Comparison of ENCODE assay signal across 8 cellular contexts in the genomic region with DNA sequence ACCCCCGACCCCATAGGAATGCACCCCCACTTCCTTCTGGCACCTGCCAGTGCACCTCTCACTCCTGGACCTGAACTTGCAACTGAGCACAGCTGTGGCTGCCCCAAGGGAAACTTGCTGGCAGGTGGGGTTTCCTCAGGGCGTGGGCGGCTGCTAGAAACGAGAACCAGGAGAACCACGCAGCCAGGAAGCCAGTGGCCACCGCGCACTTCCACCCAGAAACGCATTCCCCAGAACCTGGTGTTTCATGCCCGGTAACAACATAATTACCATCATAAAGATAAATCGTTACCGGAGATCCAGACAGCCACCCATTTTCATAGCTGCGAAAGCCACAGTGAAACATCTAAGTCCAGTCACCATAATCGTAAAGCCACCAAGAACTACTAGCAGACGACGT.
DNase-seq lines count a peak whose midpoint lies in the region; ATAC-seq and TF ChIP-seq lines count a peak whose summit lies in the region.

No MANE protein-coding gene starts in this region.

- no peaks in the 10 kb centered on the region for H3K4me1 ChIP-seq in Caco-2

- ATAC-seq in HG02642 (IDR thresholded peaks at IDR 0.05; ENCODE audit: poor library complexity, unreplicated experiment), result peak; percentile 58
- peak; percentile 70 for ATAC-seq in activated CD8-positive, alpha-beta T cell treated with anti-CD3 and anti-CD28 coated beads for 36 hours
- peak; percentile 56 to 74 for ATAC-seq in natural killer cell treated with Interleukin-12 subunit alpha and Interleukin-12 subunit beta and Interleukin-15 and Interleukin-18, amount 100 ng/mL, for 72 hours

- DNase-seq in GDM1 (lab: John Stamatoyannopoulos, UW) (peak; percentile 52), MV-4-11 (lab: John Stamatoyannopoulos, UW) (no peak), kidney tubule cell (ENCODE audit: low spot score) (no peak), iPS-NIHi11 (ENCODE audit: low spot score) (no peak), Caco-2 (no peak)
- peak; percentile 82 for DNase-seq in activated CD8-positive, alpha-beta T cell treated with anti-CD3 and anti-CD28 coated beads for 36 hours
- DNase-seq in natural killer cell treated with Interleukin-12 subunit alpha and Interleukin-12 subunit beta and Interleukin-15 and Interleukin-18, amount 100 ng/mL, for 72 hours (ENCODE audit: low spot score), result peak; percentile 75

- POLR2A ChIA-PET in activated CD8-positive, alpha-beta T cell treated with anti-CD3 and anti-CD28 coated beads for 36 hours (lab: Charles Lee), result interaction anchor here (0.9 to 2.0 kb wide), 4 partner anchors 9 to 27 kb away, joined by 3 to 14 read pairs (median 5); no protein-coding TSS in a partner anchor
- POLR2A ChIA-PET in Caco-2 (lab: Charles Lee), result no interaction called here

- H3K36me3 ChIP-seq in Caco-2 (ENCODE audit: control insufficient read depth, insufficient read depth, low read length), result no peaks in the 10 kb centered on the region

- no peaks in the 10 kb centered on the region for H3K9me3 Mint-ChIP-seq in activated CD8-positive, alpha-beta T cell treated with anti-CD3 and anti-CD28 coated beads for 36 hours
- no peaks in the 10 kb centered on the region for H3K9me3 Mint-ChIP-seq in natural killer cell treated with Interleukin-12 subunit alpha and Interleukin-12 subunit beta and Interleukin-15 and Interleukin-18, amount 100 ng/mL, for 72 hours
- peaks cover 13% of the 10 kb centered on the region for H3K9me3 Mint-ChIP-seq in Caco-2 (ENCODE audit: unreplicated experiment)

- BruUV-seq in Caco-2 (replicated peaks; lab: Mats Ljungman, UMichigan), result no TSS peak

- H3K4me1 Mint-ChIP-seq in activated CD8-positive, alpha-beta T cell treated with anti-CD3 and anti-CD28 coated beads for 36 hours (ENCODE audit: low read depth), result peaks cover 55% of the 10 kb centered on the region
- peaks cover 47 to 60% of the 10 kb centered on the region in 2 donors for H3K4me1 Mint-ChIP-seq in natural killer cell treated with Interleukin-12 subunit alpha and Interleukin-12 subunit beta and Interleukin-15 and Interleukin-18, amount 100 ng/mL, for 72 hours (ENCODE audit: low read depth in 2 of 2)
- H3K4me1 Mint-ChIP-seq in Caco-2 (ENCODE audit: low read depth, unreplicated experiment), result no peaks in the 10 kb centered on the region

- peaks cover 7% of the 10 kb centered on the region for H3K36me3 Mint-ChIP-seq in activated CD8-positive, alpha-beta T cell treated with anti-CD3 and anti-CD28 coated beads for 36 hours (ENCODE audit: low read depth)
- H3K36me3 Mint-ChIP-seq in natural killer cell treated with Interleukin-12 subunit alpha and Interleukin-12 subunit beta and Interleukin-15 and Interleukin-18, amount 100 ng/mL, for 72 hours, result no peaks in the 10 kb centered on the region
- H3K36me3 Mint-ChIP-seq in Caco-2 (ENCODE audit: insufficient read depth, unreplicated experiment), result no peaks in the 10 kb centered on the region

- no peaks in the 10 kb centered on the region for H3K9me3 ChIP-seq in Caco-2

- no peak overlapping the region for H3K4me3 ChIP-seq in Caco-2 (ENCODE audit: low read depth, low read length)

- no peaks in the 10 kb centered on the region for H3K27me3 ChIP-seq in Caco-2 (replicated peaks; ENCODE audit: control insufficient read depth, insufficient read depth, low read length)

- no peaks in the 10 kb centered on the region for H3K27me3 Mint-ChIP-seq in activated CD8-positive, alpha-beta T cell treated with anti-CD3 and anti-CD28 coated beads for 36 hours
- H3K27me3 Mint-ChIP-seq in natural killer cell treated with Interleukin-12 subunit alpha and Interleukin-12 subunit beta and Interleukin-15 and Interleukin-18, amount 100 ng/mL, for 72 hours, result no peaks in the 10 kb centered on the region
- H3K27me3 Mint-ChIP-seq in Caco-2 (ENCODE audit: insufficient read depth, unreplicated experiment), result no peaks in the 10 kb centered on the region

- peak overlapping the region; percentile 73 for H3K27ac Mint-ChIP-seq in activated CD8-positive, alpha-beta T cell treated with anti-CD3 and anti-CD28 coated beads for 36 hours
- H3K27ac Mint-ChIP-seq in natural killer cell treated with Interleukin-12 subunit alpha and Interleukin-12 subunit beta and Interleukin-15 and Interleukin-18, amount 100 ng/mL, for 72 hours, result peak overlapping the region; percentile 72
- H3K27ac Mint-ChIP-seq in Caco-2 (ENCODE audit: unreplicated experiment), result no peak overlapping the region

- intact Hi-C loops in activated CD8-positive, alpha-beta T cell treated with anti-CD3 and anti-CD28 coated beads for 36 hours (cut with micrococcal nuclease), result no loop called here
- intact Hi-C loops in Caco-2 (cut with micrococcal nuclease; ENCODE audit: unreplicated experiment), result no loop called here

- CTCF ChIA-PET in activated CD8-positive, alpha-beta T cell treated with anti-CD3 and anti-CD28 coated beads for 36 hours (lab: Charles Lee), result no interaction called here
- CTCF ChIA-PET in Caco-2 (lab: Charles Lee), result no interaction called here

- H3K4me3 Mint-ChIP-seq in activated CD8-positive, alpha-beta T cell treated with anti-CD3 and anti-CD28 coated beads for 36 hours, result peak overlapping the region; percentile 34
- peak overlapping the region; percentile 84 for H3K4me3 Mint-ChIP-seq in natural killer cell treated with Interleukin-12 subunit alpha and Interleukin-12 subunit beta and Interleukin-15 and Interleukin-18, amount 100 ng/mL, for 72 hours
- no peak overlapping the region for H3K4me3 Mint-ChIP-seq in Caco-2 (ENCODE audit: unreplicated experiment)

- no peak for TF ChIP-seq CTCF in activated CD8-positive, alpha-beta T cell treated with anti-CD3 and anti-CD28 coated beads for 36 hours (IDR thresholded peaks at IDR 0.05)
- no peak for TF ChIP-seq CTCF in Caco-2 (IDR thresholded peaks at IDR 0.05; ENCODE audit: insufficient read depth in 1 of 2, low read depth in 1 of 2, low read length in 1 of 2, severe bottlenecking in 1 of 2, unreplicated experiment in 1 of 2)

Comparison
In these comparisons a context has a peak if more than half of its experiments do, and no peak if none do; other contexts are left out.
1. DNase-seq: peak in GDM1 (single experiment), activated CD8-positive, alpha-beta T cell treated with anti-CD3 and anti-CD28 coated beads for 36 hours (single experiment) and natural killer cell treated with Interleukin-12 subunit alpha and Interleukin-12 subunit beta and Interleukin-15 and Interleukin-18, amount 100 ng/mL, for 72 hours (single experiment); none in MV-4-11 (single experiment), kidney tubule cell (single experiment), iPS-NIHi11 (single experiment) and Caco-2 (0 of 2).
2. Peak in every context shown above with its lines, with median percentiles within 50 percentile points of each other: ATAC-seq.